Comparison of ENCODE assay signal across 7 cellular contexts in the genomic region with DNA sequence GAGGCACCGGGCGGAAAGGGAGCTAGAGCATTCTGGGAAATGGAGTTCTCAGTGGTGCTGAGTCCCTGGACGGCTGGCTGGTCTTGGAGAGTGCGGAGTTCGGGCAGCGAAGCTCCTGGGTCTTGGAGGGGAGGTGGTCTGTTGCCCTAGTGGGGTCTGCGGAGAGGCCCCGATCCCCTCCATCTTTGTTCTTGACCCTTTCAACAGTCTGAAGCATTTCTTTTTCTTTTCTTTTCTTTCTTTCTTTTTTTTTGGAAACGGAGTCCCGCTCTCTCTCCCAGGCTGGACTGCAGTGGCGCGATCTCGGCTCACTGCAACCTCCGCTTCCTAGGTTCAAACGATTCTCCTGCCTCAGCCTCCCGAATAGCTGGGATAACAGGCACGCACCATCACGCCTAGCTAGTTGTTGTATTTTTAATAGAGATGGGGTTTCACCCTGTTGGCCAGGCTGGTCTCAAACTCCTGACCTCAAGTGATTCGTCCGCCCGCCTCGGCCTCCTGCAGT. TPM values are rescaled to one million over a fixed set of nuclear protein-coding genes. Genes with fewer than 3 reads are reported as not detected.
DNase-seq lines count a peak whose midpoint lies in the region; ATAC-seq, FAIRE-seq and TF ChIP-seq lines count a peak whose summit lies in the region.

No MANE protein-coding gene starts in this region.

- no peak for TF ChIP-seq POLR2A in stomach (IDR thresholded peaks at IDR 0.05)

- H3K79me2 ChIP-seq in keratinocyte (ENCODE audit: control insufficient read depth, insufficient read depth, low read length) = peaks cover 31% of the 10 kb centered on the region

- intact Hi-C loops in stomach (cut with DNase I; ENCODE audit: low total_unique reads) = no loop called here

- H3K4me1 ChIP-seq in HUES6 (ENCODE audit: control insufficient read depth, insufficient read depth, low read length) = peaks cover 18% of the 10 kb centered on the region; the same call in 1 of the 2 replicates
- peaks cover 10% of the 10 kb centered on the region for H3K4me1 ChIP-seq in keratinocyte (ENCODE audit: control insufficient read depth, extremely low read depth, insufficient read depth, low read length)
- peaks cover 24 to 43% (median 37%) of the 10 kb centered on the region in 4 donors for H3K4me1 ChIP-seq in stomach

- H3K27me3 ChIP-seq in HUES6 (ENCODE audit: control insufficient read depth, insufficient read depth, low read length) = peaks cover 5% of the 10 kb centered on the region; the same call in 1 of the 2 replicates
- H3K27me3 ChIP-seq in keratinocyte (ENCODE audit: control insufficient read depth, extremely low read depth, insufficient read depth, low read length) = peaks cover 37% of the 10 kb centered on the region
- H3K27me3 ChIP-seq in stomach = peaks cover 0 to 34% (median 9%) of the 10 kb centered on the region in 3 donors

- H3K9me3 ChIP-seq in HUES6 (ENCODE audit: control insufficient read depth, insufficient read depth, low read depth, low read length) (no peaks in the 10 kb centered on the region), keratinocyte (ENCODE audit: control insufficient read depth, low read depth, low read length) (no peaks in the 10 kb centered on the region), stomach (no peaks in the 10 kb centered on the region)

- WGBS in stomach, 5 donors = 2 to 5% (median 3%) methylated on average over 19 to 22 of the region's 22 CpGs

- peak overlapping the region; percentile 97 for H2AFZ ChIP-seq in keratinocyte (ENCODE audit: control insufficient read depth, low read length)

- no peak for FAIRE-seq in keratinocyte (lab: Jason Lieb, UNC)

- TF ChIP-seq CTCF in keratinocyte (optimal IDR thresholded peaks at IDR 0.05 in 1 of 3, IDR thresholded peaks at IDR 0.05 in 1 of 3, conservative IDR thresholded peaks at IDR 0.05 in 1 of 3; ENCODE audit: extremely low read depth in 1 of 3, insufficient read depth in 2 of 3, low read length in 3 of 3) (no peak), stomach (IDR thresholded peaks at IDR 0.05) (no peak), omental fat pad (IDR thresholded peaks at IDR 0.05) (no peak)

- peak overlapping the region; percentile 54 for H3K9ac ChIP-seq in HUES6 (ENCODE audit: low read length)
- H3K9ac ChIP-seq in keratinocyte (ENCODE audit: control insufficient read depth, extremely low read depth, insufficient read depth, low read length) = peak overlapping the region; percentile 33

- H3K9me1 ChIP-seq in keratinocyte (ENCODE audit: control insufficient read depth, extremely low read depth, insufficient read depth, low read length) = no peaks in the 10 kb centered on the region

- dilution Hi-C loops in keratinocyte (cut with MboI; ENCODE audit: extremely low pct_ligation_motif_present, low sequenced_read_pairs) = no loop called here

- no peaks in the 10 kb centered on the region for H4K20me1 ChIP-seq in keratinocyte (ENCODE audit: control insufficient read depth, extremely low read depth, insufficient read depth, low read length)

- TF ChIP-seq EP300 in stomach (IDR thresholded peaks at IDR 0.05) = no peak

- ATAC-seq in activated naive CD4-positive, alpha-beta T cell treated with anti-CD3 and anti-CD28 coated beads, Interleukin-2, amount 50 U/mL, for 72 hours = no peak
- ATAC-seq in omental fat pad (ENCODE audit: low FRiP score) = no peak

- no peak for DNase-seq in activated naive CD4-positive, alpha-beta T cell treated with anti-CD3 and anti-CD28 coated beads, Interleukin-2, amount 50 U/mL, for 72 hours (ENCODE audit: low spot score in 2 of 2)
- DNase-seq in keratinocyte (ENCODE audit: low read depth, low spot score) = no peak
- no peak for DNase-seq in stomach
- DNase-seq in germinal center (ENCODE audit: low spot score) = no peak
- DNase-seq in omental fat pad (ENCODE audit: low spot score) = no peak
- no peak for DNase-seq in NCI-H1417 (lab: John Stamatoyannopoulos, UW)

- no peaks in the 10 kb centered on the region for H3K9me3 Mint-ChIP-seq in activated naive CD4-positive, alpha-beta T cell treated with anti-CD3 and anti-CD28 coated beads, Interleukin-2, amount 50 U/mL, for 72 hours

- peak overlapping the region; percentile 88 for H3K4me3 ChIP-seq in HUES6 (ENCODE audit: low read depth, low read length)
- peak overlapping the region; percentile 58 to 100 (median 94) for H3K4me3 ChIP-seq in keratinocyte (ENCODE audit: control insufficient read depth in 2 of 3, extremely low read depth in 1 of 3, insufficient read depth in 2 of 3, low read depth in 1 of 3, low read length in 3 of 3)
- H3K4me3 ChIP-seq in stomach = peak overlapping the region; percentile 75 to 97 (median 90)

- H3K27ac Mint-ChIP-seq in activated naive CD4-positive, alpha-beta T cell treated with anti-CD3 and anti-CD28 coated beads, Interleukin-2, amount 50 U/mL, for 72 hours = peak overlapping the region; percentile 92 to 95

- H3K36me3 ChIP-seq in HUES6 (ENCODE audit: control insufficient read depth, insufficient read depth, low read length) = peaks cover 17% of the 10 kb centered on the region
- H3K36me3 ChIP-seq in keratinocyte (ENCODE audit: control insufficient read depth in 2 of 2, extremely low read depth in 1 of 2, insufficient read depth in 2 of 2, low read length in 2 of 2) = peaks cover 3 to 4% of the 10 kb centered on the region in 2 experiments
- peaks cover 11 to 27% (median 18%) of the 10 kb centered on the region in 4 donors for H3K36me3 ChIP-seq in stomach

- H3K27ac ChIP-seq in HUES6 (ENCODE audit: low read depth, low read length) (no peak overlapping the region), keratinocyte (ENCODE audit: control insufficient read depth, insufficient read depth, low read length) (no peak overlapping the region), stomach (peak overlapping the region; percentile 78 to 96 (median 92))

- H3K4me2 ChIP-seq in keratinocyte (ENCODE audit: control insufficient read depth, extremely low read depth, insufficient read depth, low read depth, low read length) = peak overlapping the region; percentile 91

- peaks cover 4 to 20% of the 10 kb centered on the region in 2 donors for H3K36me3 Mint-ChIP-seq in activated naive CD4-positive, alpha-beta T cell treated with anti-CD3 and anti-CD28 coated beads, Interleukin-2, amount 50 U/mL, for 72 hours

RNA-seq across cellular contexts. Expression of a gene that starts 0.4 kb away (rescaled TPM):
- total RNA-seq in activated naive CD4-positive, alpha-beta T cell treated with anti-CD3 and anti-CD28 coated beads, Interleukin-2, amount 50 U/mL, for 72 hours = 100 to 1,000 TPM in 1 of 2 donors, 10 to 100 TPM in 1; 85.8 to 118 TPM
- polyA plus RNA-seq in keratinocyte = 43.8 to 63.2 TPM (median 56.0 TPM) in 3 replicates
- polyA plus RNA-seq in keratinocyte (2011; ENCODE audit: low read depth) = 51.1 TPM
- 43.6 and 48.5 TPM in 2 replicates for polyA plus RNA-seq in keratinocyte (2011; cell fraction: cytosol; rRNA removed)
- polyA plus RNA-seq in keratinocyte (2011; cell fraction: nucleus; rRNA removed) = 105 and 128 TPM in 2 replicates
- polyA plus RNA-seq in keratinocyte (2012; ENCODE audit: low replicate concordance) = 29.5 and 45.4 TPM in 2 replicates
- 82.5 to 138 TPM (median 95.2 TPM) in 3 replicates for polyA minus RNA-seq in keratinocyte
- polyA minus RNA-seq in keratinocyte (2011; cell fraction: cytosol; rRNA and poly(A)+ RNA removed) = 75.6 TPM
- 44.7 and 61.0 TPM in 2 replicates for polyA minus RNA-seq in keratinocyte (2011; cell fraction: nucleus; rRNA and poly(A)+ RNA removed)
- 100 to 1,000 TPM in 2 of 5 donors, 10 to 100 TPM in 3; 32.2 to 420 (median 84.6) TPM for total RNA-seq in stomach
- polyA plus RNA-seq in stomach = 100 to 1,000 TPM in 1 of 3 donors, 10 to 100 TPM in 2; 71.9 to 101 (median 75.0) TPM
- total RNA-seq in omental fat pad = 10 to 100 TPM; 17.3 to 35.2 (median 27.1) TPM

RNA-seq across cellular contexts. Expression of a gene that starts 0.7 kb away (rescaled TPM):
- 1 to 10 TPM in 1 of 2 donors, under 1 TPM in 1; 0.46 to 1.3 TPM for total RNA-seq in activated naive CD4-positive, alpha-beta T cell treated with anti-CD3 and anti-CD28 coated beads, Interleukin-2, amount 50 U/mL, for 72 hours
- polyA plus RNA-seq in keratinocyte (0.03 to 0.05 TPM in 2 of 3 replicates, not detected in the other), stomach (10 to 100 TPM; 11.9 to 65.8 (median 41.0) TPM)
- polyA plus RNA-seq in keratinocyte (2011; ENCODE audit: low read depth) = not detected
- 0.05 TPM in 1 of 2 replicates, not detected in the other for polyA plus RNA-seq in keratinocyte (2011; cell fraction: cytosol; rRNA removed)
- polyA plus RNA-seq in keratinocyte (2011; cell fraction: nucleus; rRNA removed) = not detected in 2 replicates
- polyA plus RNA-seq in keratinocyte (2012; ENCODE audit: low replicate concordance) = not detected in 2 replicates
- polyA minus RNA-seq in keratinocyte = not detected in 3 replicates
- polyA minus RNA-seq in keratinocyte (2011; cell fraction: cytosol; rRNA and poly(A)+ RNA removed) = not detected
- polyA minus RNA-seq in keratinocyte (2011; cell fraction: nucleus; rRNA and poly(A)+ RNA removed) = not detected in 2 replicates
- total RNA-seq in stomach (10 to 100 TPM in 4 of 5 donors, 1 to 10 TPM in 1; 7.6 to 46.7 (median 18.5) TPM), omental fat pad (under 1 TPM in 2 of 4 donors, not detected in 2; 0.38 to 0.79 TPM)

RNA-seq across cellular contexts. Expression of a gene that starts 22.6 kb away (rescaled TPM):
- 10 to 100 TPM; 14.9 to 15.6 TPM for total RNA-seq in activated naive CD4-positive, alpha-beta T cell treated with anti-CD3 and anti-CD28 coated beads, Interleukin-2, amount 50 U/mL, for 72 hours
- polyA plus RNA-seq in keratinocyte (1.7 to 3.1 TPM (median 3.1 TPM) in 3 replicates), stomach (10 to 100 TPM; 11.5 to 12.8 (median 12.8) TPM)
- polyA plus RNA-seq in keratinocyte (2011; ENCODE audit: low read depth) = 2.6 TPM
- polyA plus RNA-seq in keratinocyte (2011; cell fraction: cytosol; rRNA removed) = 1.3 and 4.1 TPM in 2 replicates
- polyA plus RNA-seq in keratinocyte (2011; cell fraction: nucleus; rRNA removed) = 2.9 and 4.1 TPM in 2 replicates
- polyA plus RNA-seq in keratinocyte (2012; ENCODE audit: low replicate concordance) = 4.1 and 6.2 TPM in 2 replicates
- 1.6 to 2.8 TPM (median 1.7 TPM) in 3 replicates for polyA minus RNA-seq in keratinocyte
- 15.3 TPM for polyA minus RNA-seq in keratinocyte (2011; cell fraction: cytosol; rRNA and poly(A)+ RNA removed)
- polyA minus RNA-seq in keratinocyte (2011; cell fraction: nucleus; rRNA and poly(A)+ RNA removed) = 3.6 and 5.8 TPM in 2 replicates
- total RNA-seq in stomach (10 to 100 TPM in 4 of 5 donors, not detected in 1; 13.4 to 75.9 (median 24.1) TPM), omental fat pad (10 to 100 TPM; 10.6 to 14.2 (median 11.2) TPM)

RNA-seq across cellular contexts. Expression of a gene that starts 39.0 kb away (rescaled TPM):
- 1 to 10 TPM; 8.3 to 9.1 TPM for total RNA-seq in activated naive CD4-positive, alpha-beta T cell treated with anti-CD3 and anti-CD28 coated beads, Interleukin-2, amount 50 U/mL, for 72 hours
- polyA plus RNA-seq in keratinocyte (1.1 to 1.6 TPM (median 1.3 TPM) in 3 replicates), stomach (1 to 10 TPM; 4.2 to 5.0 (median 5.0) TPM)
- 0.82 TPM for polyA plus RNA-seq in keratinocyte (2011; ENCODE audit: low read depth)
- 1.6 and 2.6 TPM in 2 replicates for polyA plus RNA-seq in keratinocyte (2011; cell fraction: cytosol; rRNA removed)
- 3.1 and 5.5 TPM in 2 replicates for polyA plus RNA-seq in keratinocyte (2011; cell fraction: nucleus; rRNA removed)
- 4.1 and 4.6 TPM in 2 replicates for polyA plus RNA-seq in keratinocyte (2012; ENCODE audit: low replicate concordance)
- 0.30 to 4.5 TPM (median 0.35 TPM) in 3 replicates for polyA minus RNA-seq in keratinocyte
- polyA minus RNA-seq in keratinocyte (2011; cell fraction: cytosol; rRNA and poly(A)+ RNA removed) = 3.8 TPM
- 1.2 and 1.8 TPM in 2 replicates for polyA minus RNA-seq in keratinocyte (2011; cell fraction: nucleus; rRNA and poly(A)+ RNA removed)
- total RNA-seq in stomach (10 to 100 TPM in 1 of 5 donors, 1 to 10 TPM in 1, under 1 TPM in 3; 0.58 to 12.2 (median 0.73) TPM), omental fat pad (1 to 10 TPM; 1.3 to 6.8 (median 2.6) TPM)

RNA-seq across cellular contexts. Expression of a gene that starts 48.3 kb away (rescaled TPM):
- under 1 TPM; 0.14 to 0.39 TPM for total RNA-seq in activated naive CD4-positive, alpha-beta T cell treated with anti-CD3 and anti-CD28 coated beads, Interleukin-2, amount 50 U/mL, for 72 hours
- polyA plus RNA-seq in keratinocyte (not detected in 3 replicates), stomach (not detected)
- not detected for polyA plus RNA-seq in keratinocyte (2011; ENCODE audit: low read depth)
- polyA plus RNA-seq in keratinocyte (2011; cell fraction: cytosol; rRNA removed) = not detected in 2 replicates
- polyA plus RNA-seq in keratinocyte (2011; cell fraction: nucleus; rRNA removed) = 0.05 and 0.17 TPM in 2 replicates
- 0.08 TPM in 1 of 2 replicates, not detected in the other for polyA plus RNA-seq in keratinocyte (2012; ENCODE audit: low replicate concordance)
- polyA minus RNA-seq in keratinocyte = 0.16 TPM in 1 of 3 replicates, not detected in the others
- not detected for polyA minus RNA-seq in keratinocyte (2011; cell fraction: cytosol; rRNA and poly(A)+ RNA removed)
- 0.32 TPM in 1 of 2 replicates, not detected in the other for polyA minus RNA-seq in keratinocyte (2011; cell fraction: nucleus; rRNA and poly(A)+ RNA removed)
- total RNA-seq in stomach (1 to 10 TPM in 2 of 5 donors, under 1 TPM in 1, not detected in 2; 0.37 to 5.8 (median 1.4) TPM), omental fat pad (under 1 TPM in 1 of 4 donors, not detected in 3; 0.24 TPM)

Comparison
In these comparisons a context has a peak if more than half of its experiments do, and no peak if none do; other contexts are left out.
1. H3K27ac ChIP-seq: peak in stomach (5 of 5); none in HUES6 (single experiment) and keratinocyte (single experiment).
2. Peak in every context shown above with its lines, with median percentiles within 50 percentile points of each other: H3K4me3 ChIP-seq.